Comparison of ENCODE assay signal across 10 cellular contexts in the genomic region with DNA sequence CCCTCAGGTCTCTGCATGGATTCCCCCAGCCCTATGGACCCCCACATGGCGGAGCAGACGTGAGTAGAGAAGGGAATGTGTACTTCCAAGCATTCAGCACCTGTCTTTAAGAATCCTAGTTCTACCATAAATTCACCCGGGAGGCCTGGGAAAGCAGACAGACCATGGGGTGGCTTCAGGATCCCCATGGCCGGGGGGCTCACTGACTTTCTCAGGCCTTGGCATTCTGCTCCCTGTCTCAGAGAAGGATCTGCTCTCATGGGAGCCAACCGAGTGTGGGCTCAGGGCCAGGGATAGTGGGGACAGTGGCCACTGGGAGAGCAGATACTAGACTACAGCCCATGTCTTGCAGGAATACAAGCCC. TPM values are rescaled to one million over a fixed set of nuclear protein-coding genes. Genes with fewer than 3 reads are reported as not detected.
DNase-seq lines count a peak whose midpoint lies in the region; ATAC-seq and TF ChIP-seq lines count a peak whose summit lies in the region.
"Had no signal": no experiment of that assay in that cellular context is flagged by ENCODE, and none has a peak within 500 bp of the region (broad histone marks: within the 10 kb centered on the region; RNA-seq: fewer than 3 reads in every experiment).

No MANE protein-coding gene starts in this region.

- no peak for DNase-seq in A673 (ENCODE audit: low spot score)
- DNase-seq in HFFc6, result no peak
- DNase-seq in cardiac fibroblast (ENCODE audit: low read depth in 2 of 2), result no peak
- DNase-seq in putamen (ENCODE audit: low spot score), result no peak
- no peak for DNase-seq in HAP-1 (ENCODE audit: low spot score in 2 of 2)
- DNase-seq: NCI-H446 treated with DMSO at 0.1 percent for 48 hours had no signal

- peak overlapping the region in 1 of 2 donors; percentile 6 for H3K9ac ChIP-seq in mucosa of rectum (ENCODE audit: low read depth in 1 of 2, low read length in 2 of 2)

- in situ Hi-C loops in HAP-1 (cut with MboI; ENCODE audit: low sequenced_read_pairs), result no loop called here

- H3K27ac Mint-ChIP-seq in HFFc6, result peak overlapping the region; percentile 45

- H3K9me3 Mint-ChIP-seq in HFFc6, result no peaks in the 10 kb centered on the region

- H3K27me3 ChIP-seq in A673 (replicated peaks; ENCODE audit: insufficient read depth, low read depth, low read length, poor library complexity), result no peaks in the 10 kb centered on the region
- no peaks in the 10 kb centered on the region for H3K27me3 ChIP-seq in mucosa of rectum (ENCODE audit: control insufficient read depth in 2 of 2, insufficient read depth in 2 of 2, low read length in 2 of 2)
- no peaks in the 10 kb centered on the region for H3K27me3 ChIP-seq in HAP-1 (ENCODE audit: low read depth)

- H3K9me3 ChIP-seq in A673 (ENCODE audit: low read depth, low read length, poor library complexity, severe bottlenecking) (no peaks in the 10 kb centered on the region), mucosa of rectum (ENCODE audit: control insufficient read depth in 2 of 2, low read length in 2 of 2) (no peaks in the 10 kb centered on the region), HAP-1 (no peaks in the 10 kb centered on the region)

- ATAC-seq in GM19351 (IDR thresholded peaks at IDR 0.05; ENCODE audit: unreplicated experiment) (no peak), HG02840 (IDR thresholded peaks at IDR 0.05; ENCODE audit: low FRiP score, unreplicated experiment) (no peak)

- intact Hi-C loops in A673 (cut with micrococcal nuclease; ENCODE audit: unreplicated experiment), result no loop called here

- H3K4me3 ChIP-seq in A673 (ENCODE audit: low read depth, low read length, poor library complexity, severe bottlenecking) (peak overlapping the region; percentile 97), cardiac fibroblast (replicated peaks in 1 of 2; ENCODE audit: low read depth in 2 of 2, low read length in 2 of 2) (peak overlapping the region; percentile 77 to 83), mucosa of rectum (ENCODE audit: low read length in 2 of 2) (peak overlapping the region in 1 of 2 donors; percentile 71), HAP-1 (no peak overlapping the region)

- H3K4me1 ChIP-seq in A673 (ENCODE audit: insufficient read depth, low read length, poor library complexity, severe bottlenecking) (peaks cover 27% of the 10 kb centered on the region), mucosa of rectum (ENCODE audit: control insufficient read depth in 2 of 2, insufficient read depth in 2 of 2, low read length in 2 of 2) (peaks cover 45 to 47% of the 10 kb centered on the region in 2 donors), HAP-1 (peaks cover 9% of the 10 kb centered on the region; the same call in 1 of the 2 replicates)

- peak overlapping the region; percentile 93 for H3K4me3 Mint-ChIP-seq in HFFc6

- H3K36me3 Mint-ChIP-seq in HFFc6 (ENCODE audit: low read depth), result peaks cover 31% of the 10 kb centered on the region

- peaks cover 52% of the 10 kb centered on the region for H3K4me1 Mint-ChIP-seq in HFFc6 (ENCODE audit: low read depth)

- TF ChIP-seq CTCF in A673 (conservative IDR thresholded peaks at IDR 0.05; ENCODE audit: low read depth, low read length) (no peak), HFFc6 (IDR thresholded peaks at IDR 0.05) (no peak), cardiac fibroblast (IDR thresholded peaks at IDR 0.05; ENCODE audit: low read depth, low read length) (no peak)

- H3K36me3 ChIP-seq in A673 (ENCODE audit: insufficient read depth, low read length, poor library complexity, severe bottlenecking) (peaks cover 60% of the 10 kb centered on the region), mucosa of rectum (ENCODE audit: control insufficient read depth in 2 of 2, insufficient read depth in 2 of 2, low read length in 2 of 2) (peaks cover 17 to 18% of the 10 kb centered on the region in 2 donors), HAP-1 (replicated peaks) (peaks cover 45% of the 10 kb centered on the region)

- peak overlapping the region; percentile 91 for H3K27ac ChIP-seq in A673 (ENCODE audit: low read depth, low read length, poor library complexity, severe bottlenecking)
- H3K27ac ChIP-seq in mucosa of rectum (ENCODE audit: low read depth in 2 of 2, low read length in 2 of 2), result peak overlapping the region; percentile 39 to 62

- POLR2A ChIA-PET in A673 (lab: Charles Lee; ENCODE audit: low non-redundant PET), result no interaction called here

- H3K27me3 Mint-ChIP-seq in HFFc6 (ENCODE audit: insufficient read depth), result peaks cover 6% of the 10 kb centered on the region

- CTCF ChIA-PET in A673 (lab: Charles Lee), result no interaction called here

- BruUV-seq in A673 (replicated peaks; lab: Mats Ljungman, UMichigan), result TSS peak; percentile 49

RNA-seq across cellular contexts. Expression of gene CDC25B, which starts 2.3 kb away (rescaled TPM):
- total RNA-seq in A673 (2021), result 113 and 119 TPM in 2 replicates
- total RNA-seq in HFFc6 (2021; fragmentation: NEBNext Ultra II Directional; extraction: Animal tissue kit (Norgen Biotek cat#: 25700)), result 10 to 100 TPM; 44.9 to 92.6 (median 84.5) TPM

RNA-seq across cellular contexts. Expression of gene CENPB, which starts 11.8 kb away (rescaled TPM):
- 101 and 108 TPM in 2 replicates for total RNA-seq in A673 (2021)
- 100 to 1,000 TPM; 109 to 128 (median 117) TPM for total RNA-seq in HFFc6 (2021; fragmentation: NEBNext Ultra II Directional; extraction: Animal tissue kit (Norgen Biotek cat#: 25700))

RNA-seq across cellular contexts. Expression of gene SPEF1, which starts 17.1 kb away (rescaled TPM):
- total RNA-seq in A673 (2021), result 0.26 and 0.49 TPM in 2 replicates
- total RNA-seq in HFFc6 (2021; fragmentation: NEBNext Ultra II Directional; extraction: Animal tissue kit (Norgen Biotek cat#: 25700)), result under 1 TPM in 5 of 6 experiments, not detected in 1; 0.19 to 0.48 (median 0.36) TPM
- total RNA-seq: Daoy had no signal

RNA-seq across cellular contexts. Expression of gene AP5S1, which starts 22.0 kb away (rescaled TPM):
- 15.0 and 17.5 TPM in 2 replicates for total RNA-seq in A673 (2021)
- total RNA-seq in HFFc6 (2021; fragmentation: NEBNext Ultra II Directional; extraction: Animal tissue kit (Norgen Biotek cat#: 25700)), result 10 to 100 TPM; 17.7 to 21.7 (median 19.4) TPM

RNA-seq across cellular contexts. Expression of gene ADISSP, which starts 30.8 kb away (rescaled TPM):
- total RNA-seq in A673 (2021), result 75.7 and 80.3 TPM in 2 replicates
- 100 to 1,000 TPM in 1 of 6 experiments, 10 to 100 TPM in 5; 86.0 to 105 (median 89.9) TPM for total RNA-seq in HFFc6 (2021; fragmentation: NEBNext Ultra II Directional; extraction: Animal tissue kit (Norgen Biotek cat#: 25700))
